14 cellular contexts compared by ENCODE assay signal in the genomic region with DNA sequence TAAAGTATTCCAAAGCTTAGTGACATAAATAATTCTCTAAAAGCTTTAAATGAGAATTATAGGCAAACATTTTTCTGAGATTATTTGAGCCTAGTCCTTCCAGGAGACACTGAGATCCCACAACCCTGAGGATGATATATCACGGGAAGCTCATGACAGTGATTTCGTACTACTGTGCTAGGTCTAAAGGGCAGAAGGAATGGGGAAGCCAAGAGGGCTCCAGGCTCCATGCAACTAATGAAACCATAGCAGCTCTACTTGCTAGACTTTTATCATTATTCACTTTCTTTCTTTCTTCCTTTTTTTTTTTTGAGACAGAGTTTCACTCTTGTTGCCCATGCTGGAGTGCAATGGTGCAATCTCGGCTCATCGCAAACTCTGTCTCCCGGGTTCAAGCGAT. TPM values are rescaled to one million over a fixed set of nuclear protein-coding genes. Genes with fewer than 3 reads are reported as not detected.
DNase-seq lines count a peak whose midpoint lies in the region; ATAC-seq and TF ChIP-seq lines count a peak whose summit lies in the region.
"Had no signal": no experiment of that assay in that cellular context is flagged by ENCODE, and none has a peak within 500 bp of the region (broad histone marks: within the 10 kb centered on the region; RNA-seq: fewer than 3 reads in every experiment).

No MANE protein-coding gene starts in this region.

- WGBS in upper lobe of left lung, 2 donors = 76 to 93% methylated on average over 6 of the region's 6 CpGs

- H3K27me3 Mint-ChIP-seq in activated T-cell treated with anti-CD3 and anti-CD28 coated beads, Interleukin-2, amount 50 U/mL, for 72 hours (ENCODE audit: low read depth) = no peaks in the 10 kb centered on the region
- H3K27me3 Mint-ChIP-seq in T-helper 17 cell = no peaks in the 10 kb centered on the region

- H3K9me3 ChIP-seq in left lung (no peaks in the 10 kb centered on the region), upper lobe of left lung (no peaks in the 10 kb centered on the region), T-helper 17 cell (ENCODE audit: control insufficient read depth, low read length, poor library complexity, severe bottlenecking) (no peaks in the 10 kb centered on the region)

- H3K4me1 ChIP-seq in left lung (peaks cover 0 to 57% of the 10 kb centered on the region in 2 donors), upper lobe of left lung (peaks cover 15 to 30% (median 26%) of the 10 kb centered on the region in 4 donors)

- H3K27ac ChIP-seq in left lung (peak overlapping the region in 1 of 2 donors; percentile 91), upper lobe of left lung (peak overlapping the region in 3 of 4 donors; percentile 21 to 78 (median 75))

- no peak for TF ChIP-seq POLR2A in upper lobe of left lung (IDR thresholded peaks at IDR 0.05)

- no peak overlapping the region for H3K4me3 Mint-ChIP-seq in activated T-cell treated with anti-CD3 and anti-CD28 coated beads, Interleukin-2, amount 50 U/mL, for 72 hours
- no peak overlapping the region for H3K4me3 Mint-ChIP-seq in T-helper 17 cell
- H3K4me3 Mint-ChIP-seq: GM23338 had no signal

- no peak for DNase-seq in activated T-cell treated with anti-CD3 and anti-CD28 coated beads, Interleukin-2, amount 50 U/mL, for 72 hours
- DNase-seq in activated T-cell treated with anti-CD3 and anti-CD28 coated beads, Interleukin-2, amount 50 U/mL, for 48 hours = no peak
- DNase-seq in NOMO-1 treated with DMSO at 0.1 percent for 48 hours (lab: John Stamatoyannopoulos, UW; ENCODE audit: unreplicated experiment) (peak; percentile 87), left lung (no peak), upper lobe of left lung (peak in 1 of 2 donors; percentile 34), T-helper 17 cell (no peak), AG08396 (ENCODE audit: low spot score) (no peak), NCI-H524 treated with DMSO at 0.1 percent for 48 hours (lab: John Stamatoyannopoulos, UW) (no peak)
- DNase-seq: NCI-H1105 treated with DMSO at 0.1 percent for 48 hours, NCI-H187, NCI-H748 treated with DMSO at 0.1 percent for 48 hours, SHP77 had no signal

- H3K36me3 Mint-ChIP-seq in activated T-cell treated with anti-CD3 and anti-CD28 coated beads, Interleukin-2, amount 50 U/mL, for 72 hours (ENCODE audit: insufficient read depth in 2 of 2) = no peaks in the 10 kb centered on the region
- no peaks in the 10 kb centered on the region for H3K36me3 Mint-ChIP-seq in T-helper 17 cell (ENCODE audit: low read depth)

- peak overlapping the region; percentile 5 for H3K27ac Mint-ChIP-seq in activated T-cell treated with anti-CD3 and anti-CD28 coated beads, Interleukin-2, amount 50 U/mL, for 72 hours
- H3K27ac Mint-ChIP-seq in T-helper 17 cell = no peak overlapping the region
- H3K27ac Mint-ChIP-seq: GM23338 had no signal

- ATAC-seq in activated T-cell treated with anti-CD3 and anti-CD28 coated beads, Interleukin-2, amount 50 U/mL, for 72 hours (replicated peaks in 1 of 2) = no peak
- peak; percentile 12 for ATAC-seq in left lung
- ATAC-seq in upper lobe of left lung (ENCODE audit: low FRiP score in 2 of 2) = peak in 1 of 2 donors; percentile 61
- ATAC-seq in T-helper 17 cell = no peak
- ATAC-seq: GM23338, K562 had no signal

- H3K4me3 ChIP-seq in left lung = no peak overlapping the region
- H3K4me3 ChIP-seq in upper lobe of left lung = no peak overlapping the region
- H3K4me3 ChIP-seq: GM23338, K562 had no signal

- peaks cover 58% of the 10 kb centered on the region for H3K4me1 Mint-ChIP-seq in activated T-cell treated with anti-CD3 and anti-CD28 coated beads, Interleukin-2, amount 50 U/mL, for 72 hours (ENCODE audit: low read depth)
- peaks cover 32% of the 10 kb centered on the region for H3K4me1 Mint-ChIP-seq in T-helper 17 cell

- H3K36me3 ChIP-seq in left lung (no peaks in the 10 kb centered on the region), upper lobe of left lung (no peaks in the 10 kb centered on the region)

- H3K9me3 Mint-ChIP-seq in activated T-cell treated with anti-CD3 and anti-CD28 coated beads, Interleukin-2, amount 50 U/mL, for 72 hours = no peaks in the 10 kb centered on the region

- TF ChIP-seq CTCF in left lung (IDR thresholded peaks at IDR 0.05) (no peak), upper lobe of left lung (IDR thresholded peaks at IDR 0.05) (no peak)

- H3K27me3 ChIP-seq in left lung (no peaks in the 10 kb centered on the region), upper lobe of left lung (no peaks in the 10 kb centered on the region)

- intact Hi-C loops in left lung (cut with DNase I) = no loop called here

- TF ChIP-seq EP300 in upper lobe of left lung (IDR thresholded peaks at IDR 0.05) = peak in 1 of 4 donors; percentile 20

RNA-seq across cellular contexts. Expression of a gene that starts 57.3 kb away (rescaled TPM):
- 10 to 100 TPM; 30.7 to 44.6 TPM for total RNA-seq in activated T-cell treated with anti-CD3 and anti-CD28 coated beads, Interleukin-2, amount 50 U/mL, for 72 hours
- total RNA-seq in left lung = 100 to 1,000 TPM; 154 to 236 TPM
- total RNA-seq in upper lobe of left lung = 100 to 1,000 TPM; 118 to 426 (median 199) TPM
- total RNA-seq in T-helper 17 cell = 100 to 1,000 TPM; 103 to 132 TPM
